ENCODE assay signal across 8 cellular contexts in the genomic region with DNA sequence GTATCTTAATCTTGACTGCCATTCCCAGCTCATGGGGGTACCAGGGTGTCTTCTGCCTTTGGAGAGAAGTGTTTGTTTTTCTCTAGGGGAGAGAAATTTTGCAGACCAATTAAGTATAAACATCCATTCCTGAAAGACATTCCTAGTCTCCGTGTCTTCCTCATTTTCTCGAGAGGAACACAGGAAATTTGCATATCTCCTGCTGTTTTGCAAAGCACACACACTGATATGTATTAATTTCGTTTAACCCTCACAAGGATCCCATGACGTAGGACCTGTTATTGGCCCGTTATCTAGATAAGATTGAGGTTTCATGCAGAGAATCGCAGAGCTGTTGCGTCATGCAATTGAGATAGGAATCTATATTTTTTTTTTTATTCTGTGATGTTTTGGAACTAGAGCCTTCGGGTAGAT. TPM values are rescaled to one million over a fixed set of nuclear protein-coding genes. Genes with fewer than 3 reads are reported as not detected.
DNase-seq lines count a peak whose midpoint lies in the region; ATAC-seq and TF ChIP-seq lines count a peak whose summit lies in the region.

No MANE protein-coding gene starts in this region.

- no peak for ATAC-seq in activated CD4-positive, alpha-beta T cell treated with anti-CD3 and anti-CD28 coated beads for 36 hours
- ATAC-seq in Panc1 = no peak
- no peak for ATAC-seq in GM21526 (IDR thresholded peaks at IDR 0.05; ENCODE audit: low FRiP score, unreplicated experiment)
- ATAC-seq in HG03354 (IDR thresholded peaks at IDR 0.05; ENCODE audit: poor library complexity, severe bottlenecking, unreplicated experiment) = no peak

- peaks cover 34% of the 10 kb centered on the region for H3K36me3 Mint-ChIP-seq in activated CD4-positive, alpha-beta T cell treated with anti-CD3 and anti-CD28 coated beads for 36 hours (ENCODE audit: low read depth)

- H3K36me3 ChIP-seq in Panc1 (ENCODE audit: control insufficient read depth, insufficient read depth, low read length) (peaks cover 6% of the 10 kb centered on the region; the same call in 1 of the 2 replicates), muscle layer of colon (ENCODE audit: insufficient read depth, low read length) (peaks cover 24% of the 10 kb centered on the region)

- H3K4me3 ChIP-seq in Panc1 (ENCODE audit: low read depth in 2 of 2, low read length in 2 of 2) (peak overlapping the region; percentile 77 to 95), muscle layer of colon (ENCODE audit: low read depth in 1 of 2, low read length in 2 of 2) (peak overlapping the region; percentile 83 to 90)

- TF ChIP-seq CTCF in Panc1 (IDR thresholded peaks at IDR 0.05) = no peak

- H3K27me3 ChIP-seq in Panc1 (ENCODE audit: control insufficient read depth, insufficient read depth, low read length) (no peaks in the 10 kb centered on the region), muscle layer of colon (ENCODE audit: control insufficient read depth in 1 of 2, insufficient read depth in 2 of 2, low read length in 2 of 2) (no peaks in the 10 kb centered on the region)

- no TSS peak for BruUV-seq in Panc1 (replicated peaks; lab: Mats Ljungman, UMichigan)

- peaks cover 34% of the 10 kb centered on the region for H3K4me1 Mint-ChIP-seq in activated CD4-positive, alpha-beta T cell treated with anti-CD3 and anti-CD28 coated beads for 36 hours

- peak; percentile 35 for DNase-seq in activated CD4-positive, alpha-beta T cell treated with anti-CD3 and anti-CD28 coated beads for 36 hours
- no peak for DNase-seq in activated CD4-positive, alpha-beta T cell treated with anti-CD3 and anti-CD28 coated beads, Interleukin-2, amount 50 U/mL, for 48 hours
- no peak for DNase-seq in Panc1 (ENCODE audit: low read depth, low spot score)
- DNase-seq in cerebellum (ENCODE audit: low spot score) = peak; percentile 23
- DNase-seq in NCI-H524 (lab: John Stamatoyannopoulos, UW) = no peak

- in situ Hi-C loops in Panc1 (cut with HindIII; ENCODE audit: low pct_unique_long_range_greater_than_20kb, low sequenced_read_pairs) = no loop called here

- no peaks in the 10 kb centered on the region for H3K27me3 Mint-ChIP-seq in activated CD4-positive, alpha-beta T cell treated with anti-CD3 and anti-CD28 coated beads for 36 hours

- peak overlapping the region; percentile 100 for H3K4me3 Mint-ChIP-seq in activated CD4-positive, alpha-beta T cell treated with anti-CD3 and anti-CD28 coated beads for 36 hours

- no peaks in the 10 kb centered on the region for H3K9me3 Mint-ChIP-seq in activated CD4-positive, alpha-beta T cell treated with anti-CD3 and anti-CD28 coated beads for 36 hours (ENCODE audit: low read depth)

- H3K9me3 ChIP-seq in Panc1 (ENCODE audit: control insufficient read depth, insufficient read depth, low read depth, low read length) (no peaks in the 10 kb centered on the region), muscle layer of colon (ENCODE audit: low read length) (no peaks in the 10 kb centered on the region)

- H3K27ac Mint-ChIP-seq in activated CD4-positive, alpha-beta T cell treated with anti-CD3 and anti-CD28 coated beads for 36 hours = peak overlapping the region; percentile 97

- peak overlapping the region; percentile 96 for H3K27ac ChIP-seq in Panc1 (ENCODE audit: low read length)
- H3K27ac ChIP-seq in muscle layer of colon (ENCODE audit: low read depth, low read length) = no peak overlapping the region

- CTCF ChIA-PET in activated CD4-positive, alpha-beta T cell treated with anti-CD3 and anti-CD28 coated beads for 36 hours (lab: Charles Lee) = interaction anchor here (1.0 kb wide), 1 partner anchor 13 kb away, joined by 3 read pairs; no protein-coding TSS in a partner anchor
- CTCF ChIA-PET in Panc1 (lab: Charles Lee) = interaction anchor here (0.7 kb wide), 1 partner anchor 157 kb away, joined by 4 read pairs; no protein-coding TSS in a partner anchor

- H3K9ac ChIP-seq in muscle layer of colon (ENCODE audit: low read length) = peak overlapping the region; percentile 63

- intact Hi-C loops in activated CD4-positive, alpha-beta T cell treated with anti-CD3 and anti-CD28 coated beads for 36 hours (cut with DNase I, micrococcal nuclease) = loop anchor here (1.0 to 10.0 kb wide), 5 partner anchors 35 to 438 kb away; no protein-coding TSS in a partner anchor
- intact Hi-C loops in Panc1 (cut with micrococcal nuclease; ENCODE audit: unreplicated experiment) = loop anchor here (10.0 kb wide), 1 partner anchor 115 kb away; a partner anchor contains a TSS

- POLR2A ChIA-PET in activated CD4-positive, alpha-beta T cell treated with anti-CD3 and anti-CD28 coated beads for 36 hours (lab: Charles Lee) = no interaction called here
- POLR2A ChIA-PET in Panc1 (lab: Charles Lee) = no interaction called here

- H3K4me1 ChIP-seq in Panc1 (ENCODE audit: control insufficient read depth, insufficient read depth, low read length) = peaks cover 12% of the 10 kb centered on the region; the same call in 1 of the 2 replicates
- peaks cover 16% of the 10 kb centered on the region for H3K4me1 ChIP-seq in muscle layer of colon (ENCODE audit: insufficient read depth, low read length)

RNA-seq across cellular contexts. Expression of a gene that starts 0.9 kb away (rescaled TPM):
- 10 to 100 TPM; 21.6 to 23.2 TPM for total RNA-seq in activated CD4-positive, alpha-beta T cell treated with anti-CD3 and anti-CD28 coated beads for 36 hours
- total RNA-seq in Panc1 (2021; ENCODE audit: unreplicated experiment) (79.3 TPM), cerebellum (29.4 TPM)
- 135 TPM for polyA plus RNA-seq in Panc1 (2012; ENCODE audit: insufficient read length)

RNA-seq across cellular contexts. Expression of a gene that starts 35.2 kb away (rescaled TPM):
- 10 to 100 TPM; 24.9 to 33.8 TPM for total RNA-seq in activated CD4-positive, alpha-beta T cell treated with anti-CD3 and anti-CD28 coated beads for 36 hours
- total RNA-seq in Panc1 (2021; ENCODE audit: unreplicated experiment) (168 TPM), cerebellum (37.1 TPM)
- 163 TPM for polyA plus RNA-seq in Panc1 (2012; ENCODE audit: insufficient read length)

Comparison
In these comparisons a context has a peak if more than half of its experiments do, and no peak if none do; other contexts are left out.
1. DNase-seq: peak in activated CD4-positive, alpha-beta T cell treated with anti-CD3 and anti-CD28 coated beads for 36 hours (single experiment) and cerebellum (single experiment); none in activated CD4-positive, alpha-beta T cell treated with anti-CD3 and anti-CD28 coated beads, Interleukin-2, amount 50 U/mL, for 48 hours (0 of 2), Panc1 (single experiment) and NCI-H524 (0 of 2).